In genomic region chrX:154546354-154547244, GRCh38 we compare ENCODE assay signal across 1 cellular context.
TF ChIP-seq lines count a peak whose summit lies in the region.

G6PD (minus strand) TSS chrX:154546846; CDS start chrX:154546155, 691 bp downstream.

TF ChIP-seq in K562, 482 proteins besides CTCF, POLR2A, EP300 and RAD21 (continued from another document and continues in another):
- TF ChIP-seq ETS1 (conservative IDR thresholded peaks at IDR 0.05; ENCODE audit: control insufficient read depth, low read depth, low read length) = no peak; the same call in 1 of the 2 replicates
- TF ChIP-seq ZBTB2 (IDR thresholded peaks at IDR 0.05) = no peak
- no peak for TF ChIP-seq MEF2D (tag; conservative IDR thresholded peaks at IDR 0.05; ENCODE audit: low read depth)
- peak; percentile 84 to 87 for TF ChIP-seq NRF1 (conservative IDR thresholded peaks at IDR 0.05 in 1 of 2, IDR thresholded peaks at IDR 0.05 in 1 of 2)
- no peak for TF ChIP-seq SIRT6 (IDR thresholded peaks at IDR 0.05; ENCODE audit: low read depth, low read length)
- no peak for TF ChIP-seq THRA (IDR thresholded peaks at IDR 0.05)
- no peak for TF ChIP-seq POLR2B (IDR thresholded peaks at IDR 0.05; ENCODE audit: low read depth, partially characterized antibody)
- no peak for TF ChIP-seq IRF9 (tag; IDR thresholded peaks at IDR 0.05)
- TF ChIP-seq KAT7 (CRISPR knock-in tag; IDR thresholded peaks at IDR 0.05; ENCODE audit: borderline replicate concordance) = 0 out of 2 replicates have a peak, but pooled peaks have one; percentile 33
- TF ChIP-seq ZBTB12 (CRISPR knock-in tag; IDR thresholded peaks at IDR 0.05) = no peak
- no peak for TF ChIP-seq PURB (CRISPR knock-in tag; IDR thresholded peaks at IDR 0.05; ENCODE audit: low read depth)
- TF ChIP-seq SMAD2 (IDR thresholded peaks at IDR 0.05; ENCODE audit: low read depth, low read length) = no peak
- TF ChIP-seq ZNF165 (CRISPR knock-in tag; IDR thresholded peaks at IDR 0.05; ENCODE audit: borderline replicate concordance) = no peak
- TF ChIP-seq BHLHE40 (IDR thresholded peaks at IDR 0.05; ENCODE audit: low read length) = no peak
- TF ChIP-seq SNAPC5 (CRISPR knock-in tag; IDR thresholded peaks at IDR 0.05) = no peak
- TF ChIP-seq BRF2 (IDR thresholded peaks at IDR 0.05; ENCODE audit: borderline replicate concordance, insufficient read depth, insufficient read length) = no peak
- TF ChIP-seq L3MBTL2 (IDR thresholded peaks at IDR 0.05) = no peak; the same call in 1 of the 2 replicates
- TF ChIP-seq UBTF (IDR thresholded peaks at IDR 0.05; ENCODE audit: borderline replicate concordance in 1 of 2, low read depth in 2 of 2, low read length in 2 of 2) = 0 out of 4 replicates have a peak, but pooled peaks of 1 of the 2 experiments have one; percentile 18
- no peak for TF ChIP-seq E2F4 (CRISPR knock-in tag; IDR thresholded peaks at IDR 0.05; ENCODE audit: low read depth)
- TF ChIP-seq ZNF431 (CRISPR knock-in tag; IDR thresholded peaks at IDR 0.05) = no peak
- TF ChIP-seq NR2C1 (IDR thresholded peaks at IDR 0.05) = no peak
- no peak for TF ChIP-seq NR2C1 (tag; IDR thresholded peaks at IDR 0.05)
- TF ChIP-seq ZMIZ1 (IDR thresholded peaks at IDR 0.05; ENCODE audit: low read depth in 2 of 2, low read length in 2 of 2) = no peak
- TF ChIP-seq LCOR (CRISPR knock-in tag; IDR thresholded peaks at IDR 0.05) = no peak
- no peak for TF ChIP-seq NCOA6 (IDR thresholded peaks at IDR 0.05)
- peak; percentile 59 for TF ChIP-seq SUPT5H (IDR thresholded peaks at IDR 0.05)
- TF ChIP-seq USF2 (CRISPR knock-in tag; IDR thresholded peaks at IDR 0.05) = no peak
- no peak for TF ChIP-seq MBD1 (CRISPR knock-in tag; IDR thresholded peaks at IDR 0.05)
- no peak for TF ChIP-seq MED1 (CRISPR knock-in tag; IDR thresholded peaks at IDR 0.05; ENCODE audit: borderline replicate concordance)
- no peak for TF ChIP-seq ZNF274 (IDR thresholded peaks at IDR 0.05; ENCODE audit: borderline replicate concordance, low read depth, low read length)
- TF ChIP-seq RAD51 (IDR thresholded peaks at IDR 0.05; ENCODE audit: borderline replicate concordance, low read depth) = no peak
- TF ChIP-seq GTF2E2 (tag; IDR thresholded peaks at IDR 0.05) = peak; percentile 20; the same call in 1 of the 2 replicates
- TF ChIP-seq ZNF224 (CRISPR knock-in tag; IDR thresholded peaks at IDR 0.05) = no peak
- 0 out of 2 replicates have a peak, but pooled peaks have one; percentile 34 for TF ChIP-seq E2F1 (CRISPR knock-in tag; IDR thresholded peaks at IDR 0.05)
- peak; percentile 27; the same call in 1 of the 2 replicates for TF ChIP-seq ZBTB9 (CRISPR knock-in tag; IDR thresholded peaks at IDR 0.05)
- peak; percentile 61; the same call in 1 of the 2 replicates for TF ChIP-seq POLR2AphosphoS2 (IDR thresholded peaks at IDR 0.05; ENCODE audit: low read length)
- no peak; the same call in 1 of the 2 replicates for TF ChIP-seq DPF2 (IDR thresholded peaks at IDR 0.05)
